1 cellular context compared by ENCODE assay signal in genomic region chr7:66995045-66995776, GRCh38.
A peak's percentile ranks its signal among the peaks of the same experiment; 100 is the strongest.
TF ChIP-seq lines count a peak whose summit lies in the region.
"Not testable (repeated sequence)": the region's sequence is repeated elsewhere in the genome, so short reads cannot be mapped to it uniquely, and the experiment has no call there.

TSS of gene SBDS (minus strand) at chr7:66995586. CDS start at chr7:66995417, 169 bp downstream.

TF ChIP-seq in K562, 482 proteins besides CTCF, POLR2A, EP300 and RAD21 (continued from another document and continues in another):
- peak; percentile 22; the same call in 1 of the 2 replicates for TF ChIP-seq MIER1 (IDR thresholded peaks at IDR 0.05; ENCODE audit: low read depth)
- TF ChIP-seq ZNF76 (CRISPR knock-in tag; IDR thresholded peaks at IDR 0.05; ENCODE audit: borderline replicate concordance): peak; percentile 60; the same call in 1 of the 2 replicates
- TF ChIP-seq CHD2 (IDR thresholded peaks at IDR 0.05; ENCODE audit: low read depth, low read length): peak; percentile 48; the same call in 1 of the 2 replicates
- peak; percentile 89 for TF ChIP-seq NCOA6 (IDR thresholded peaks at IDR 0.05)
- peak; percentile 73; the same call in 1 of the 2 replicates for TF ChIP-seq CBFB (CRISPR knock-in tag; IDR thresholded peaks at IDR 0.05)
- TF ChIP-seq FOXK2 (conservative IDR thresholded peaks at IDR 0.05 in 1 of 2, IDR thresholded peaks at IDR 0.05 in 1 of 2; ENCODE audit: low read depth in 2 of 2): peak; percentile 94 to 95
- 0 out of 2 replicates have a peak, but pooled peaks have one; percentile 24 for TF ChIP-seq ZFP30 (CRISPR knock-in tag; IDR thresholded peaks at IDR 0.05; ENCODE audit: borderline replicate concordance)
- 0 out of 2 replicates have a peak, but pooled peaks have one; percentile 21 for TF ChIP-seq NCOR1 (IDR thresholded peaks at IDR 0.05)
- TF ChIP-seq KDM5B (IDR thresholded peaks at IDR 0.05; ENCODE audit: insufficient replicate concordance, low read depth, low read length): peak; percentile 88
- 0 out of 2 replicates have a peak, but pooled peaks have one; percentile 53 for TF ChIP-seq ZNF644 (tag; IDR thresholded peaks at IDR 0.05; ENCODE audit: low read depth)
- TF ChIP-seq POLR2H (tag; IDR thresholded peaks at IDR 0.05; ENCODE audit: low read depth): peak; percentile 94
- TF ChIP-seq JUND (IDR thresholded peaks at IDR 0.05; ENCODE audit: borderline replicate concordance, low read depth, low read length): peak; percentile 44; the same call in 1 of the 2 replicates
- not testable (repeated sequence) for TF ChIP-seq JUND (tag; IDR thresholded peaks at IDR 0.05; ENCODE audit: borderline replicate concordance, low read depth, low read length); FOXM1 (IDR thresholded peaks at IDR 0.05; ENCODE audit: low read depth)
- peak; percentile 63 for TF ChIP-seq CTBP1 (IDR thresholded peaks at IDR 0.05; ENCODE audit: borderline replicate concordance)
- TF ChIP-seq ZFX (CRISPR knock-in tag; IDR thresholded peaks at IDR 0.05): peak; percentile 98
- TF ChIP-seq, protein P1, sequence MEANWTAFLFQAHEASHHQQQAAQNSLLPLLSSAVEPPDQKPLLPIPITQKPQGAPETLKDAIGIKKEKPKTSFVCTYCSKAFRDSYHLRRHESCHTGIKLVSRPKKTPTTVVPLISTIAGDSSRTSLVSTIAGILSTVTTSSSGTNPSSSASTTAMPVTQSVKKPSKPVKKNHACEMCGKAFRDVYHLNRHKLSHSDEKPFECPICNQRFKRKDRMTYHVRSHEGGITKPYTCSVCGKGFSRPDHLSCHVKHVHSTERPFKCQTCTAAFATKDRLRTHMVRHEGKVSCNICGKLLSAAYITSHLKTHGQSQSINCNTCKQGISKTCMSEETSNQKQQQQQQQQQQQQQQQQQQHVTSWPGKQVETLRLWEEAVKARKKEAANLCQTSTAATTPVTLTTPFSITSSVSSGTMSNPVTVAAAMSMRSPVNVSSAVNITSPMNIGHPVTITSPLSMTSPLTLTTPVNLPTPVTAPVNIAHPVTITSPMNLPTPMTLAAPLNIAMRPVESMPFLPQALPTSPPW (CRISPR knock-in tag; IDR thresholded peaks at IDR 0.05): peak; percentile 10; the same call in 1 of the 2 replicates
- TF ChIP-seq KDM2B (CRISPR knock-in tag; IDR thresholded peaks at IDR 0.05): peak; percentile 73; the same call in 1 of the 2 replicates
- 0 out of 2 replicates have a peak, but pooled peaks have one; percentile 50 for TF ChIP-seq FOXM1 (CRISPR knock-in tag; IDR thresholded peaks at IDR 0.05; ENCODE audit: low read depth)
- peak; percentile 79 for TF ChIP-seq ESRRA (IDR thresholded peaks at IDR 0.05; ENCODE audit: borderline replicate concordance, low read depth)
- TF ChIP-seq, protein P2, sequence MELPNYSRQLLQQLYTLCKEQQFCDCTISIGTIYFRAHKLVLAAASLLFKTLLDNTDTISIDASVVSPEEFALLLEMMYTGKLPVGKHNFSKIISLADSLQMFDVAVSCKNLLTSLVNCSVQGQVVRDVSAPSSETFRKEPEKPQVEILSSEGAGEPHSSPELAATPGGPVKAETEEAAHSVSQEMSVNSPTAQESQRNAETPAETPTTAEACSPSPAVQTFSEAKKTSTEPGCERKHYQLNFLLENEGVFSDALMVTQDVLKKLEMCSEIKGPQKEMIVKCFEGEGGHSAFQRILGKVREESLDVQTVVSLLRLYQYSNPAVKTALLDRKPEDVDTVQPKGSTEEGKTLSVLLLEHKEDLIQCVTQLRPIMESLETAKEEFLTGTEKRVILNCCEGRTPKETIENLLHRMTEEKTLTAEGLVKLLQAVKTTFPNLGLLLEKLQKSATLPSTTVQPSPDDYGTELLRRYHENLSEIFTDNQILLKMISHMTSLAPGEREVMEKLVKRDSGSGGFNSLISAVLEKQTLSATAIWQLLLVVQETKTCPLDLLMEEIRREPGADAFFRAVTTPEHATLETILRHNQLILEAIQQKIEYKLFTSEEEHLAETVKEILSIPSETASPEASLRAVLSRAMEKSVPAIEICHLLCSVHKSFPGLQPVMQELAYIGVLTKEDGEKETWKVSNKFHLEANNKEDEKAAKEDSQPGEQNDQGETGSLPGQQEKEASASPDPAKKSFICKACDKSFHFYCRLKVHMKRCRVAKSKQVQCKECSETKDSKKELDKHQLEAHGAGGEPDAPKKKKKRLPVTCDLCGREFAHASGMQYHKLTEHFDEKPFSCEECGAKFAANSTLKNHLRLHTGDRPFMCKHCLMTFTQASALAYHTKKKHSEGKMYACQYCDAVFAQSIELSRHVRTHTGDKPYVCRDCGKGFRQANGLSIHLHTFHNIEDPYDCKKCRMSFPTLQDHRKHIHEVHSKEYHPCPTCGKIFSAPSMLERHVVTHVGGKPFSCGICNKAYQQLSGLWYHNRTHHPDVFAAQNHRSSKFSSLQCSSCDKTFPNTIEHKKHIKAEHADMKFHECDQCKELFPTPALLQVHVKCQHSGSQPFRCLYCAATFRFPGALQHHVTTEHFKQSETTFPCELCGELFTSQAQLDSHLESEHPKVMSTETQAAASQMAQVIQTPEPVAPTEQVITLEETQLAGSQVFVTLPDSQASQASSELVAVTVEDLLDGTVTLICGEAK (IDR thresholded peaks at IDR 0.05): peak; percentile 67; the same call in 1 of the 2 replicates
- TF ChIP-seq, protein P2 (CRISPR knock-in tag; IDR thresholded peaks at IDR 0.05): not testable (repeated sequence)
- TF ChIP-seq ZBTB7A (IDR thresholded peaks at IDR 0.05; ENCODE audit: borderline replicate concordance, control insufficient read depth, low read depth, low read length): peak; percentile 21; the same call in 1 of the 2 replicates
- TF ChIP-seq CREB1 (IDR thresholded peaks at IDR 0.05): peak; percentile 91
- TF ChIP-seq CREB1 (CRISPR knock-in tag; IDR thresholded peaks at IDR 0.05): peak; percentile 94
- TF ChIP-seq, protein P3, sequence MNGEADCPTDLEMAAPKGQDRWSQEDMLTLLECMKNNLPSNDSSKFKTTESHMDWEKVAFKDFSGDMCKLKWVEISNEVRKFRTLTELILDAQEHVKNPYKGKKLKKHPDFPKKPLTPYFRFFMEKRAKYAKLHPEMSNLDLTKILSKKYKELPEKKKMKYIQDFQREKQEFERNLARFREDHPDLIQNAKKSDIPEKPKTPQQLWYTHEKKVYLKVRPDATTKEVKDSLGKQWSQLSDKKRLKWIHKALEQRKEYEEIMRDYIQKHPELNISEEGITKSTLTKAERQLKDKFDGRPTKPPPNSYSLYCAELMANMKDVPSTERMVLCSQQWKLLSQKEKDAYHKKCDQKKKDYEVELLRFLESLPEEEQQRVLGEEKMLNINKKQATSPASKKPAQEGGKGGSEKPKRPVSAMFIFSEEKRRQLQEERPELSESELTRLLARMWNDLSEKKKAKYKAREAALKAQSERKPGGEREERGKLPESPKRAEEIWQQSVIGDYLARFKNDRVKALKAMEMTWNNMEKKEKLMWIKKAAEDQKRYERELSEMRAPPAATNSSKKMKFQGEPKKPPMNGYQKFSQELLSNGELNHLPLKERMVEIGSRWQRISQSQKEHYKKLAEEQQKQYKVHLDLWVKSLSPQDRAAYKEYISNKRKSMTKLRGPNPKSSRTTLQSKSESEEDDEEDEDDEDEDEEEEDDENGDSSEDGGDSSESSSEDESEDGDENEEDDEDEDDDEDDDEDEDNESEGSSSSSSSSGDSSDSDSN (IDR thresholded peaks at IDR 0.05; ENCODE audit: borderline replicate concordance in 1 of 2, low read depth in 2 of 2, low read length in 2 of 2): peak; percentile 68 to 79; a peak in 1 of 4 replicates
- peak; percentile 95 for TF ChIP-seq RBFOX2 (IDR thresholded peaks at IDR 0.05; ENCODE audit: low read depth, low read length)
- peak; percentile 90; the same call in 1 of the 2 replicates for TF ChIP-seq ATF6 (CRISPR knock-in tag; IDR thresholded peaks at IDR 0.05)
- TF ChIP-seq C11orf30 (IDR thresholded peaks at IDR 0.05; ENCODE audit: low read depth): peak; percentile 83
- TF ChIP-seq, protein P4, sequence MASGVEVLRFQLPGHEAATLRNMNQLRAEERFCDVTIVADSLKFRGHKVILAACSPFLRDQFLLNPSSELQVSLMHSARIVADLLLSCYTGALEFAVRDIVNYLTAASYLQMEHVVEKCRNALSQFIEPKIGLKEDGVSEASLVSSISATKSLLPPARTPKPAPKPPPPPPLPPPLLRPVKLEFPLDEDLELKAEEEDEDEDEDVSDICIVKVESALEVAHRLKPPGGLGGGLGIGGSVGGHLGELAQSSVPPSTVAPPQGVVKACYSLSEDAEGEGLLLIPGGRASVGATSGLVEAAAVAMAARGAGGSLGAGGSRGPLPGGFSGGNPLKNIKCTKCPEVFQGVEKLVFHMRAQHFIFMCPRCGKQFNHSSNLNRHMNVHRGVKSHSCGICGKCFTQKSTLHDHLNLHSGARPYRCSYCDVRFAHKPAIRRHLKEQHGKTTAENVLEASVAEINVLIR (CRISPR knock-in tag; IDR thresholded peaks at IDR 0.05): peak; percentile 65; the same call in 1 of the 2 replicates
- peak in 1 of 2 experiments; percentile 63; a peak in 1 of 4 replicates for TF ChIP-seq NONO (IDR thresholded peaks at IDR 0.05; ENCODE audit: low read depth in 2 of 2, low read length in 1 of 2)
- peak; percentile 93 for TF ChIP-seq ATF7 (IDR thresholded peaks at IDR 0.05)
- TF ChIP-seq HMGXB4 (CRISPR knock-in tag; IDR thresholded peaks at IDR 0.05): peak; percentile 85; the same call in 1 of the 2 replicates
- TF ChIP-seq MYC (IDR thresholded peaks at IDR 0.05; ENCODE audit: low read depth, low read length): peak; percentile 89
- peak; percentile 93 for TF ChIP-seq MYC (CRISPR knock-in tag; IDR thresholded peaks at IDR 0.05; ENCODE audit: borderline replicate concordance, low read depth)
- TF ChIP-seq BCLAF1 (IDR thresholded peaks at IDR 0.05; ENCODE audit: borderline replicate concordance in 1 of 2, control insufficient read depth in 1 of 2, low read depth in 2 of 2, low read length in 1 of 2): peak in 1 of 2 experiments; percentile 80; a peak in 1 of 4 replicates
- peak; percentile 85 for TF ChIP-seq ZBTB17 (CRISPR knock-in tag; IDR thresholded peaks at IDR 0.05)
- 0 out of 4 replicates have a peak, but pooled peaks of 1 of the 2 experiments have one; percentile 57 for TF ChIP-seq FOXA3 (CRISPR knock-in tag; conservative IDR thresholded peaks at IDR 0.05 in 1 of 2, IDR thresholded peaks at IDR 0.05 in 1 of 2)
